Comparison of ENCODE assay signal across 13 cellular contexts in genomic region chr1:8407652-8408051, GRCh38.
DNase-seq lines count a peak whose midpoint lies in the region; ATAC-seq and TF ChIP-seq lines count a peak whose summit lies in the region.
"Had no signal": no experiment of that assay in that cellular context is flagged by ENCODE, and none has a peak within 500 bp of the region (broad histone marks: within the 10 kb centered on the region; RNA-seq: fewer than 3 reads in every experiment).

No MANE protein-coding gene starts in this region.

- TF ChIP-seq POLR2A in Peyer's patch (IDR thresholded peaks at IDR 0.05): no peak
- TF ChIP-seq POLR2A in esophagus muscularis mucosa (IDR thresholded peaks at IDR 0.05; ENCODE audit: low read depth): no peak

- TF ChIP-seq CTCF in A673 (conservative IDR thresholded peaks at IDR 0.05; ENCODE audit: low read depth, low read length) (no peak), Peyer's patch (IDR thresholded peaks at IDR 0.05) (no peak), esophagus muscularis mucosa (IDR thresholded peaks at IDR 0.05) (no peak), parathyroid adenoma (IDR thresholded peaks at IDR 0.05) (no peak)

- no TSS peak for BruUV-seq in A673 (replicated peaks; lab: Mats Ljungman, UMichigan)

- H3K4me2 ChIP-seq in parathyroid adenoma (ENCODE audit: low read length): peak overlapping the region; percentile 8

- peaks cover 17% of the 10 kb centered on the region for H3K36me3 ChIP-seq in A673 (ENCODE audit: insufficient read depth, low read length, poor library complexity, severe bottlenecking)
- H3K36me3 ChIP-seq in Peyer's patch: peaks cover 0 to 21% (median 0%) of the 10 kb centered on the region in 3 donors
- H3K36me3 ChIP-seq in esophagus muscularis mucosa: peaks cover 6 to 46% (median 20%) of the 10 kb centered on the region in 4 donors
- no peaks in the 10 kb centered on the region for H3K36me3 ChIP-seq in parathyroid adenoma (ENCODE audit: control insufficient read depth, insufficient read depth, low read length)

- H3K27me3 ChIP-seq in A673 (replicated peaks; ENCODE audit: insufficient read depth, low read depth, low read length, poor library complexity) (no peaks in the 10 kb centered on the region), Peyer's patch (no peaks in the 10 kb centered on the region), esophagus muscularis mucosa (no peaks in the 10 kb centered on the region), parathyroid adenoma (ENCODE audit: control insufficient read depth, insufficient read depth, low read length) (no peaks in the 10 kb centered on the region)

- H3K9me3 ChIP-seq in A673 (ENCODE audit: low read depth, low read length, poor library complexity, severe bottlenecking) (no peaks in the 10 kb centered on the region), Peyer's patch (no peaks in the 10 kb centered on the region), esophagus muscularis mucosa (no peaks in the 10 kb centered on the region), parathyroid adenoma (ENCODE audit: control insufficient read depth, low read length) (no peaks in the 10 kb centered on the region)

- CTCF ChIA-PET in A673 (lab: Charles Lee): interaction anchor here (0.7 to 1.1 kb wide), 2 partner anchors 10 to 320 kb away, joined by 4 to 6 read pairs; no protein-coding TSS in a partner anchor

- DNase-seq in A673 (ENCODE audit: low spot score): no peak
- DNase-seq in Peyer's patch: no peak
- DNase-seq in esophagus muscularis mucosa (ENCODE audit: extremely low spot score): no peak
- DNase-seq in GDM1 (lab: John Stamatoyannopoulos, UW): no peak
- no peak for DNase-seq in NCI-H446 treated with DMSO at 0.1 percent for 48 hours (lab: John Stamatoyannopoulos, UW)
- DNase-seq: C1 segment of cervical spinal cord, mammary epithelial cell, RPMI8226 had no signal

- no peak for TF ChIP-seq EP300 in esophagus muscularis mucosa (IDR thresholded peaks at IDR 0.05)

- ATAC-seq in GM18909 (IDR thresholded peaks at IDR 0.05; ENCODE audit: poor library complexity, unreplicated experiment) (no peak), GM21381 (IDR thresholded peaks at IDR 0.05; ENCODE audit: unreplicated experiment) (no peak)
- ATAC-seq: GM12878 had no signal

- no peak overlapping the region for H2AFZ ChIP-seq in parathyroid adenoma

- no peak overlapping the region for H3K9ac ChIP-seq in parathyroid adenoma

- peak overlapping the region; percentile 90 for H3K27ac ChIP-seq in A673 (ENCODE audit: low read depth, low read length, poor library complexity, severe bottlenecking)
- peak overlapping the region; percentile 62 to 90 (median 76) for H3K27ac ChIP-seq in Peyer's patch
- peak overlapping the region; percentile 99 for H3K27ac ChIP-seq in esophagus muscularis mucosa (replicated peaks in 1 of 4)
- peak overlapping the region; percentile 32 for H3K27ac ChIP-seq in parathyroid adenoma
- H3K27ac ChIP-seq: HL-60 had no signal

- peaks cover 28% of the 10 kb centered on the region for H3K79me2 ChIP-seq in parathyroid adenoma

- POLR2A ChIA-PET in A673 (lab: Charles Lee; ENCODE audit: low non-redundant PET): no interaction called here

- WGBS in esophagus muscularis mucosa: 62% methylated on average over 5 of the region's 5 CpGs

- intact Hi-C loops in A673 (cut with micrococcal nuclease; ENCODE audit: unreplicated experiment) (no loop called here), esophagus muscularis mucosa (cut with DNase I) (loop anchor here (5.0 kb wide), 1 partner anchor 35 kb away; no protein-coding TSS in a partner anchor)

- peaks cover 81% of the 10 kb centered on the region for H3K4me1 ChIP-seq in A673 (ENCODE audit: insufficient read depth, low read length, poor library complexity, severe bottlenecking)
- peaks cover 0 to 60% (median 19%) of the 10 kb centered on the region in 4 donors for H3K4me1 ChIP-seq in Peyer's patch
- peaks cover 83 to 98% (median 93%) of the 10 kb centered on the region in 4 donors for H3K4me1 ChIP-seq in esophagus muscularis mucosa
- peaks cover 11% of the 10 kb centered on the region for H3K4me1 ChIP-seq in parathyroid adenoma

- H3K4me3 ChIP-seq in A673 (ENCODE audit: low read depth, low read length, poor library complexity, severe bottlenecking) (peak overlapping the region; percentile 17), Peyer's patch (peak overlapping the region in 2 of 4 donors; percentile 8 to 14), esophagus muscularis mucosa (peak overlapping the region in 2 of 4 donors; percentile 2 to 5), parathyroid adenoma (ENCODE audit: low read depth, low read length) (no peak overlapping the region)
- H3K4me3 ChIP-seq: GM12878 had no signal

Comparison
In these comparisons a context has a peak if more than half of its experiments do, and no peak if none do; other contexts are left out.
1. H3K27ac ChIP-seq: peak in every context shown above with its lines; median percentile 99 in esophagus muscularis mucosa; 90 in A673; 76 in Peyer's patch; 32 in parathyroid adenoma.